ENCODE assay signal across 16 cellular contexts in genomic region chr1:156543066-156543465, GRCh38. TPM values are rescaled to one million over a fixed set of nuclear protein-coding genes. Genes with fewer than 3 reads are reported as not detected.
"Had no signal": no experiment of that assay in that cellular context is flagged by ENCODE, and none has a peak within 500 bp of the region (broad histone marks: within the 10 kb centered on the region; RNA-seq: fewer than 3 reads in every experiment).

No MANE protein-coding gene starts in this region.

- H3K4me1 ChIP-seq: tibial nerve had no signal

- H3K27ac Mint-ChIP-seq: activated naive CD4-positive, alpha-beta T cell treated with anti-CD3 and anti-CD28 coated beads for 36 hours; activated T-helper 1 cell treated with anti-CD3 and anti-CD28 coated beads, Interleukin-12 subunit alpha, Interleukin-12 subunit beta, Interleukin-2, Interleukin-4 antibody, amounts not matched to agents 30 ng/mL and 10 ng/mL and 1 ng/mL, durations not matched to agents 14 hours and 24 hours and 36 hours; stimulated activated naive B cell treated with anti-CD40 and anti-IgM and Interleukin-4, amounts not matched to agents 10 μg/mL and 1 μg/mL and 100 μg/mL, for 72 hours; T-cell had no signal

- H3K4me3 ChIP-seq: right atrium auricular region, tibial nerve had no signal

- H3K27ac ChIP-seq: right atrium auricular region, tibial nerve had no signal

- H3K36me3 ChIP-seq: right atrium auricular region, tibial nerve had no signal

- DNase-seq: activated CD4-positive, alpha-beta T cell treated with anti-CD3 and anti-CD28 coated beads, Interleukin-2, amount 50 U/mL, for 1 hour; activated naive CD4-positive, alpha-beta T cell treated with anti-CD3 and anti-CD28 coated beads for 36 hours; naive thymus-derived CD4-positive, alpha-beta T cell; stimulated activated CD4-positive, alpha-beta T cell treated with anti-CD3 and anti-CD28 coated beads, Interleukin-2, amount 100 ng/mL, for 48 hours; stimulated activated naive B cell treated with anti-CD40 and anti-IgM and Interleukin-4, amounts not matched to agents 10 μg/mL and 1 μg/mL and 100 μg/mL, for 72 hours; T-cell; T-helper 9 cell had no signal

- H3K4me3 Mint-ChIP-seq: activated naive CD4-positive, alpha-beta T cell treated with anti-CD3 and anti-CD28 coated beads for 36 hours; activated T-helper 1 cell treated with anti-CD3 and anti-CD28 coated beads, Interleukin-12 subunit alpha, Interleukin-12 subunit beta, Interleukin-2, Interleukin-4 antibody, amounts not matched to agents 30 ng/mL and 10 ng/mL and 1 ng/mL, durations not matched to agents 14 hours and 24 hours and 36 hours; stimulated activated naive B cell treated with anti-CD40 and anti-IgM and Interleukin-4, amounts not matched to agents 10 μg/mL and 1 μg/mL and 100 μg/mL, for 72 hours; T-cell had no signal

- ATAC-seq: activated CD4-positive, CD25-positive, alpha-beta regulatory T cell treated with anti-CD3 and anti-CD28 coated beads, Interleukin-2, amount 50 U/mL, for 24 hours; naive thymus-derived CD4-positive, alpha-beta T cell; stimulated activated naive B cell treated with anti-CD40 and anti-IgM and Interleukin-4, amounts not matched to agents 10 μg/mL and 1 μg/mL and 100 μg/mL, for 72 hours; T-cell had no signal

- H3K27me3 Mint-ChIP-seq: naive thymus-derived CD4-positive, alpha-beta T cell; stimulated activated naive B cell treated with anti-CD40 and anti-IgM and Interleukin-4, amounts not matched to agents 10 μg/mL and 1 μg/mL and 100 μg/mL, for 72 hours; T-cell had no signal

- H3K9me3 ChIP-seq: right atrium auricular region, tibial nerve had no signal

- H3K27me3 ChIP-seq: right atrium auricular region, tibial nerve had no signal

- H3K4me1 Mint-ChIP-seq: T-cell had no signal

- H3K36me3 Mint-ChIP-seq: T-cell had no signal

- H3K9me3 Mint-ChIP-seq: activated naive CD4-positive, alpha-beta T cell treated with anti-CD3 and anti-CD28 coated beads for 36 hours; activated T-helper 1 cell treated with anti-CD3 and anti-CD28 coated beads, Interleukin-12 subunit alpha, Interleukin-12 subunit beta, Interleukin-2, Interleukin-4 antibody, amounts not matched to agents 30 ng/mL and 10 ng/mL and 1 ng/mL, durations not matched to agents 14 hours and 24 hours and 36 hours; naive thymus-derived CD4-positive, alpha-beta T cell; stimulated activated naive B cell treated with anti-CD40 and anti-IgM and Interleukin-4, amounts not matched to agents 10 μg/mL and 1 μg/mL and 100 μg/mL, for 72 hours; T-cell had no signal

RNA-seq across cellular contexts. Expression of gene IQGAP3, which starts 29.3 kb away (rescaled TPM):
- polyA plus RNA-seq: naive thymus-derived CD4-positive, alpha-beta T cell had no signal

RNA-seq across cellular contexts. Expression of gene TTC24, which starts 36.5 kb away (rescaled TPM):
- total RNA-seq: chondrocyte, dermis microvascular lymphatic vessel endothelial cell, lung microvascular endothelial cell, right atrium auricular region, skeletal muscle tissue, subcutaneous adipose tissue, tibial nerve had no signal
